8 cellular contexts compared by ENCODE assay signal in the genomic region with DNA sequence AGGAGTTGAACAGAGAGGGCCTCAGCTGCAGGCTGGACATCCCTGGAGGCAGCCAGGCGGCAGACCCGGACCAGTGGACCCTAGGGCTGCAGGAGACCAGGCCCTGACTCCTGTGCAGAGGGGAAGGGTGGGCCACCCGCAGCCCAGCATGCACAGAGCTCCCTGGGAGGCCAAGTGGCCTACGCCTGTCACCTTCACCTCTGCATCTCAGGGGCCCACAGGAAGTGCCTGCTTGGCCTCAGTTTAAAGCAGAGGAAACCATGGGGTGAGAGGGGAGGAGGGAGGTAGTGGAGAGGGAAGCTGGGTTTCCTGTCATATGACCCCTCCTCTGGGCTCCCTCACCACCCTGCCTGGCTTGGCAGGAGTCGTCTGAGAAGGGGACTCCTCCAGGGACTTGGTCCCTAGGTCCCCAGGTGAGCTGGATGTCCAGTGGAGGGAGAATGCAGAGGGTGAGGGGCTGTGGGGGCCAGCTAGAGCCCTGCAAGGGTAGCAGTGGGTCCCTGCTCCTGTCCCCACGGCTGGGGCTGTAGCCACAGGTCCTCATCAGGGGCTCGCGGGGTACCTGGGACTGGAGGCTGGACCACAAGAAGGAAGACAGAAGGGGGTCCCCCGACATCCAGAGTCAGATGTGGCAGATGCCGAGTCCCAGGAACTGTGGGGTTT. TPM values are rescaled to one million over a fixed set of nuclear protein-coding genes. Genes with fewer than 3 reads are reported as not detected.
DNase-seq lines count a peak whose midpoint lies in the region; ATAC-seq and TF ChIP-seq lines count a peak whose summit lies in the region.

A gene with protein sequence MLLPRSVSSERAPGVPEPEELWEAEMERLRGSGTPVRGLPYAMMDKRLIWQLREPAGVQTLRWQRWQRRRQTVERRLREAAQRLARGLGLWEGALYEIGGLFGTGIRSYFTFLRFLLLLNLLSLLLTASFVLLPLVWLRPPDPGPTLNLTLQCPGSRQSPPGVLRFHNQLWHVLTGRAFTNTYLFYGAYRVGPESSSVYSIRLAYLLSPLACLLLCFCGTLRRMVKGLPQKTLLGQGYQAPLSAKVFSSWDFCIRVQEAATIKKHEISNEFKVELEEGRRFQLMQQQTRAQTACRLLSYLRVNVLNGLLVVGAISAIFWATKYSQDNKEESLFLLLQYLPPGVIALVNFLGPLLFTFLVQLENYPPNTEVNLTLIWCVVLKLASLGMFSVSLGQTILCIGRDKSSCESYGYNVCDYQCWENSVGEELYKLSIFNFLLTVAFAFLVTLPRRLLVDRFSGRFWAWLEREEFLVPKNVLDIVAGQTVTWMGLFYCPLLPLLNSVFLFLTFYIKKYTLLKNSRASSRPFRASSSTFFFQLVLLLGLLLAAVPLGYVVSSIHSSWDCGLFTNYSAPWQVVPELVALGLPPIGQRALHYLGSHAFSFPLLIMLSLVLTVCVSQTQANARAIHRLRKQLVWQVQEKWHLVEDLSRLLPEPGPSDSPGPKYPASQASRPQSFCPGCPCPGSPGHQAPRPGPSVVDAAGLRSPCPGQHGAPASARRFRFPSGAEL (plus strand): TSS at position 333 of the 663 bp plus-strand sequence. CDS start 818 bp downstream, outside the sequence.

- 84% methylated on average over 7 of the region's 10 CpGs for WGBS in mammary epithelial cell (ENCODE audit: low coverage, missing lambda C conversion rate)

- in situ Hi-C loops in mammary epithelial cell (cut with MboI; ENCODE audit: low sequenced_read_pairs in 2 of 2), result no loop called here

- no peaks in the 10 kb centered on the region for H3K79me2 ChIP-seq in mammary epithelial cell (ENCODE audit: insufficient read depth, low read length)

- no peak within 1 kb of the TSS for H2AFZ ChIP-seq in mammary epithelial cell (ENCODE audit: low read depth, low read length)

- H3K4me3 ChIP-seq in mammary epithelial cell (replicated peaks in 1 of 3; ENCODE audit: insufficient read depth in 1 of 3, low read depth in 2 of 3, low read length in 3 of 3), result no peak within 1 kb of the TSS

- dilution Hi-C loops in mammary epithelial cell (cut with HindIII; ENCODE audit: low sequenced_read_pairs), result no loop called here

- CTCF ChIA-PET in mammary epithelial cell (lab: Charles Lee; ENCODE audit: low non-redundant PET), result no interaction called here

- H3K4me1 Mint-ChIP-seq in naive B cell, result peaks cover 61 to 84% (median 61%) of the 10 kb centered on the region in 3 donors

- TF ChIP-seq CTCF in mammary epithelial cell (conservative IDR thresholded peaks at IDR 0.05 in 1 of 2, IDR thresholded peaks at IDR 0.05 in 1 of 2; ENCODE audit: extremely low read depth in 1 of 2, insufficient read depth in 1 of 2, low read depth in 1 of 2, low read length in 2 of 2), result no peak

- peak; percentile 62 for DNase-seq in activated T-cell treated with anti-CD3 and anti-CD28 coated beads for 1 hour (ENCODE audit: low read depth)
- no peak for DNase-seq in activated T-cell treated with anti-CD3 and anti-CD28 coated beads for 4 hours
- peak; percentile 62 to 94 (median 79) for DNase-seq in T-helper 1 cell
- DNase-seq in mammary epithelial cell, result no peak
- peak; percentile 83 for DNase-seq in naive B cell
- no peak for DNase-seq in NCI-H1105 treated with DMSO at 0.1 percent for 48 hours (lab: John Stamatoyannopoulos, UW)
- no peak for DNase-seq in NCI-H187 treated with DMSO at 0.1 percent for 48 hours (lab: John Stamatoyannopoulos, UW)

- intact Hi-C loops in mammary epithelial cell (cut with micrococcal nuclease), result no loop called here

- H3K27ac ChIP-seq in mammary epithelial cell (ENCODE audit: insufficient read depth, low read depth, low read length), result no peak within 1 kb of the TSS

- H4K20me1 ChIP-seq in mammary epithelial cell (ENCODE audit: insufficient read depth, low read length), result no peaks in the 10 kb centered on the region

- ATAC-seq in naive B cell (ENCODE audit: low read depth in 2 of 2) (peak; percentile 21 to 22), HG02610 (IDR thresholded peaks at IDR 0.05; ENCODE audit: unreplicated experiment) (no peak)

- peaks cover 19% of the 10 kb centered on the region for H3K4me1 ChIP-seq in mammary epithelial cell (ENCODE audit: insufficient read depth, low read length)

- H3K9me3 Mint-ChIP-seq in naive B cell, result no peaks in the 10 kb centered on the region

- H3K27ac Mint-ChIP-seq in naive B cell, result peak within 1 kb of the TSS; percentile 95 to 99 (median 98)

- peak within 1 kb of the TSS; percentile 95 to 100 (median 97) for H3K4me3 Mint-ChIP-seq in naive B cell

- peak within 1 kb of the TSS; percentile 42 for H3K4me2 ChIP-seq in mammary epithelial cell (ENCODE audit: insufficient read depth, low read depth, low read length)

- peaks cover 4 to 5% of the 10 kb centered on the region in 2 donors for H3K36me3 Mint-ChIP-seq in naive B cell

- no peaks in the 10 kb centered on the region for H3K27me3 Mint-ChIP-seq in naive B cell

- no peaks in the 10 kb centered on the region for H3K27me3 ChIP-seq in mammary epithelial cell (ENCODE audit: insufficient read depth, low read length)

- BruUV-seq in mammary epithelial cell (replicated peaks; lab: Mats Ljungman, UMichigan), result no TSS peak

- H3K36me3 ChIP-seq in mammary epithelial cell (ENCODE audit: insufficient read depth, low read length), result no peaks in the 10 kb centered on the region

- no peak within 1 kb of the TSS for H3K9ac ChIP-seq in mammary epithelial cell (ENCODE audit: insufficient read depth, low read length)

- H3K9me3 ChIP-seq in mammary epithelial cell (replicated peaks; ENCODE audit: insufficient read depth, low read length), result no peaks in the 10 kb centered on the region

RNA-seq across cellular contexts. Expression of the gene that starts here (rescaled TPM):
- under 1 TPM; under 0.01 to 0.07 TPM for total RNA-seq in mammary epithelial cell
- polyA plus RNA-seq in mammary epithelial cell (0.06 TPM), naive B cell (ENCODE audit: low read depth in 6 of 6) (100 to 1,000 TPM in 1 of 6 donors, 10 to 100 TPM in 5; 26.2 to 103 (median 55.2) TPM)
- polyA minus RNA-seq in mammary epithelial cell, result not detected

Comparison
In these comparisons a context has a peak if more than half of its experiments do, and no peak if none do; other contexts are left out.
1. RNA of the gene that starts here (polyA plus RNA-seq): 26.2 to 103 TPM in naive B cell; 0.06 TPM in mammary epithelial cell (single experiment); every median in the first group is over 10 times any median in the second.
2. DNase-seq: peak in activated T-cell treated with anti-CD3 and anti-CD28 coated beads for 1 hour (single experiment), T-helper 1 cell (5 of 5) and naive B cell (single experiment); none in activated T-cell treated with anti-CD3 and anti-CD28 coated beads for 4 hours (single experiment), mammary epithelial cell (single experiment), NCI-H1105 treated with DMSO at 0.1 percent for 48 hours (single experiment) and NCI-H187 treated with DMSO at 0.1 percent for 48 hours (single experiment).